ENCODE assay signal across 1 cellular context in the genomic region with DNA sequence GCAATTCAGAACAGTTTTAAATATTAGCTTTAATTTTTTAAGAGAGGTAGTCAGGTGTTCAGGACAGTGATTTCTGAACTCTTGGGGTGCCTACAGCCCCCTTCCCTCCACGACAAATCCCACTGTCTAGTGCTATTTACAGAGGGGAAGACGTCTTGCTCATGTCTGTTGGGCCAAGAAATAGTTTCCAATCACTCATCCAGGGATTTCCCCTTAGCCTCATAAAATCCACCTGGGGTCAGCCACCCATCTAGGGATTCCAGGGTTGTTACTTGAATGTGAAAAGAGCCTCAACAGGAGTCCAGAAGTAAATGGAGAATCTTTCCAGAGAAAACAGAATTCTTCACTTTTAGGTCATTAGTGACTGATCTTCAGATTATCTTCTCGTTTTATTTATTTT.
TF ChIP-seq lines count a peak whose summit lies in the region.

No MANE protein-coding gene starts in this region.

TF ChIP-seq in H1, 55 proteins besides CTCF, POLR2A, EP300 and RAD21:
- TF ChIP-seq CREB1 (IDR thresholded peaks at IDR 0.05), result no peak
- TF ChIP-seq CTBP2 (IDR thresholded peaks at IDR 0.05; ENCODE audit: borderline replicate concordance, insufficient read depth, insufficient read length, low read length), result no peak
- no peak for TF ChIP-seq SIN3A (conservative IDR thresholded peaks at IDR 0.05 in 1 of 2, IDR thresholded peaks at IDR 0.05 in 1 of 2; ENCODE audit: low read depth in 1 of 2, low read length in 2 of 2)
- no peak for TF ChIP-seq PHF8 (conservative IDR thresholded peaks at IDR 0.05; ENCODE audit: low read depth, low read length)
- TF ChIP-seq RNF2 (IDR thresholded peaks at IDR 0.05; ENCODE audit: borderline replicate concordance, low read depth, low read length, missing control alignments, poor library complexity, severe bottlenecking), result no peak
- TF ChIP-seq CHD1 (IDR thresholded peaks at IDR 0.05; ENCODE audit: low read depth, low read length), result no peak
- no peak for TF ChIP-seq TCF12 (IDR thresholded peaks at IDR 0.05; ENCODE audit: low read depth, low read length)
- TF ChIP-seq TBP (IDR thresholded peaks at IDR 0.05; ENCODE audit: low read depth, low read length), result no peak
- no peak for TF ChIP-seq CBX8 (IDR thresholded peaks at IDR 0.05; ENCODE audit: borderline replicate concordance, low read depth, low read length)
- no peak for TF ChIP-seq NRF1 (IDR thresholded peaks at IDR 0.05; ENCODE audit: low read depth, low read length)
- TF ChIP-seq, protein P1, sequence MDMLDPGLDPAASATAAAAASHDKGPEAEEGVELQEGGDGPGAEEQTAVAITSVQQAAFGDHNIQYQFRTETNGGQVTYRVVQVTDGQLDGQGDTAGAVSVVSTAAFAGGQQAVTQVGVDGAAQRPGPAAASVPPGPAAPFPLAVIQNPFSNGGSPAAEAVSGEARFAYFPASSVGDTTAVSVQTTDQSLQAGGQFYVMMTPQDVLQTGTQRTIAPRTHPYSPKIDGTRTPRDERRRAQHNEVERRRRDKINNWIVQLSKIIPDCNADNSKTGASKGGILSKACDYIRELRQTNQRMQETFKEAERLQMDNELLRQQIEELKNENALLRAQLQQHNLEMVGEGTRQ (IDR thresholded peaks at IDR 0.05; ENCODE audit: low read length), result no peak
- no peak for TF ChIP-seq SP2 (IDR thresholded peaks at IDR 0.05; ENCODE audit: low read length)
- no peak for TF ChIP-seq POU5F1 (IDR thresholded peaks at IDR 0.05; ENCODE audit: low read depth, low read length)
- no peak for TF ChIP-seq RBBP5 (IDR thresholded peaks at IDR 0.05; ENCODE audit: borderline replicate concordance, low read depth, low read length)
- no peak for TF ChIP-seq BACH1 (IDR thresholded peaks at IDR 0.05; ENCODE audit: low read length)
- TF ChIP-seq CHD2 (IDR thresholded peaks at IDR 0.05; ENCODE audit: low read length), result no peak
- no peak for TF ChIP-seq KDM5A (IDR thresholded peaks at IDR 0.05; ENCODE audit: low read length)
- TF ChIP-seq ZNF274 (IDR thresholded peaks at IDR 0.05; ENCODE audit: borderline replicate concordance, extremely low read depth, low read length), result no peak
- TF ChIP-seq POLR2AphosphoS5 (IDR thresholded peaks at IDR 0.05; ENCODE audit: low read depth, low read length), result no peak
- no peak for TF ChIP-seq NANOG (IDR thresholded peaks at IDR 0.05; ENCODE audit: insufficient read depth, low read depth, low read length, poor library complexity, severe bottlenecking)
